ENCODE assay signal across 14 cellular contexts in genomic region chr1:175287849-175288248, GRCh38.
A peak's percentile ranks its signal among the peaks of the same experiment; 100 is the strongest.
DNase-seq lines count a peak whose midpoint lies in the region; ATAC-seq and TF ChIP-seq lines count a peak whose summit lies in the region.
"Had no signal": no experiment of that assay in that cellular context is flagged by ENCODE, and none has a peak within 500 bp of the region (broad histone marks: within the 10 kb centered on the region; RNA-seq: fewer than 3 reads in every experiment).

No MANE protein-coding gene starts in this region.

- DNase-seq in activated CD8-positive, alpha-beta memory T cell treated with anti-CD3 and anti-CD28 coated beads, Interleukin-2, amount 10 ng/mL, durations not matched to agents 7 days and 5 days: no peak
- DNase-seq in activated CD8-positive, alpha-beta memory T cell treated with anti-CD3 and anti-CD28 coated beads, Interleukin-2, amount 50 U/mL, for 48 hours: no peak
- no peak for DNase-seq in gastrocnemius medialis
- no peak for DNase-seq in NCI-H526 treated with DMSO at 0.1 percent for 48 hours (lab: John Stamatoyannopoulos, UW)
- no peak for DNase-seq in NCI-H69 (lab: John Stamatoyannopoulos, UW)
- no peak for DNase-seq in DMS79 treated with DMSO at 0.1 percent for 48 hours (lab: John Stamatoyannopoulos, UW)
- DNase-seq: foreskin fibroblast, kidney glomerular epithelial cell, NCI-H2227 treated with DMSO at 0.1 percent for 48 hours had no signal

- peak overlapping the region in 3 of 4 donors; percentile 16 to 49 (median 24) for H3K27ac ChIP-seq in gastrocnemius medialis
- H3K27ac ChIP-seq: A549 had no signal

- in situ Hi-C loops in gastrocnemius medialis (cut with MboI; ENCODE audit: low sequenced_read_pairs in 4 of 4): no loop called here

- H3K36me3 ChIP-seq in gastrocnemius medialis: no peaks in the 10 kb centered on the region

- no peaks in the 10 kb centered on the region for H3K27me3 ChIP-seq in gastrocnemius medialis

- no peaks in the 10 kb centered on the region for H3K9me3 Mint-ChIP-seq in activated CD8-positive, alpha-beta memory T cell treated with anti-CD3 and anti-CD28 coated beads, Interleukin-2, amount 10 ng/mL, durations not matched to agents 7 days and 5 days (ENCODE audit: low read depth)

- TF ChIP-seq CTCF in gastrocnemius medialis (IDR thresholded peaks at IDR 0.05 in 4 of 5, conservative IDR thresholded peaks at IDR 0.05 in 1 of 5): no peak

- ATAC-seq in activated CD8-positive, alpha-beta memory T cell treated with anti-CD3 and anti-CD28 coated beads, Interleukin-2, amount 10 ng/mL, durations not matched to agents 7 days and 5 days: no peak
- ATAC-seq in HG02623 (IDR thresholded peaks at IDR 0.05; ENCODE audit: unreplicated experiment) (peak; percentile 35), HG03521 (IDR thresholded peaks at IDR 0.05; ENCODE audit: unreplicated experiment) (peak; percentile 18), gastrocnemius medialis (no peak)

- no peak overlapping the region for H3K4me3 Mint-ChIP-seq in activated CD8-positive, alpha-beta memory T cell treated with anti-CD3 and anti-CD28 coated beads, Interleukin-2, amount 10 ng/mL, durations not matched to agents 7 days and 5 days
- H3K4me3 Mint-ChIP-seq: dendritic cell treated with granulocyte-macrophage colony-stimulating factor and Interleukin-4, amounts not matched to agents 40 ng/mL and 50 ng/mL, for 4 days had no signal

- H3K9me3 ChIP-seq in gastrocnemius medialis: no peaks in the 10 kb centered on the region
- H3K9me3 ChIP-seq: A549 had no signal

- intact Hi-C loops in gastrocnemius medialis (cut with DNase I; ENCODE audit: low total_unique reads): no loop called here

- peaks cover 8% of the 10 kb centered on the region for H3K4me1 Mint-ChIP-seq in activated CD8-positive, alpha-beta memory T cell treated with anti-CD3 and anti-CD28 coated beads, Interleukin-2, amount 10 ng/mL, durations not matched to agents 7 days and 5 days

- H3K36me3 Mint-ChIP-seq in activated CD8-positive, alpha-beta memory T cell treated with anti-CD3 and anti-CD28 coated beads, Interleukin-2, amount 10 ng/mL, durations not matched to agents 7 days and 5 days: peaks cover 2% of the 10 kb centered on the region
- H3K36me3 Mint-ChIP-seq: stimulated activated naive B cell treated with anti-CD40 and anti-IgM and Interleukin-4, amounts not matched to agents 10 μg/mL and 1 μg/mL and 100 μg/mL, for 72 hours had no signal

- TF ChIP-seq POLR2A in gastrocnemius medialis (IDR thresholded peaks at IDR 0.05): no peak

- H3K4me1 ChIP-seq in gastrocnemius medialis: no peaks in the 10 kb centered on the region
- H3K4me1 ChIP-seq: A549 had no signal

- H3K27ac Mint-ChIP-seq in activated CD8-positive, alpha-beta memory T cell treated with anti-CD3 and anti-CD28 coated beads, Interleukin-2, amount 10 ng/mL, durations not matched to agents 7 days and 5 days: peak overlapping the region; percentile 63
- H3K27ac Mint-ChIP-seq: dendritic cell treated with granulocyte-macrophage colony-stimulating factor and Interleukin-4, amounts not matched to agents 40 ng/mL and 50 ng/mL, for 4 days; stimulated activated naive B cell treated with anti-CD40 and anti-IgM and Interleukin-4, amounts not matched to agents 10 μg/mL and 1 μg/mL and 100 μg/mL, for 72 hours had no signal

- CTCF ChIA-PET in activated CD8-positive, alpha-beta memory T cell treated with anti-CD3 and anti-CD28 coated beads, Interleukin-2, amount 10 ng/mL, durations not matched to agents 7 days and 5 days (lab: Charles Lee): interaction anchor here (1.1 kb wide), 1 partner anchor 136 kb away, joined by 3 read pairs; no protein-coding TSS in a partner anchor

- H3K4me3 ChIP-seq in gastrocnemius medialis: no peak overlapping the region
- H3K4me3 ChIP-seq: A549 had no signal

- peaks cover 9% of the 10 kb centered on the region for H3K27me3 Mint-ChIP-seq in activated CD8-positive, alpha-beta memory T cell treated with anti-CD3 and anti-CD28 coated beads, Interleukin-2, amount 10 ng/mL, durations not matched to agents 7 days and 5 days
- H3K27me3 Mint-ChIP-seq: dendritic cell treated with granulocyte-macrophage colony-stimulating factor and Interleukin-4, amounts not matched to agents 40 ng/mL and 50 ng/mL, for 4 days; stimulated activated naive B cell treated with anti-CD40 and anti-IgM and Interleukin-4, amounts not matched to agents 10 μg/mL and 1 μg/mL and 100 μg/mL, for 72 hours had no signal

Comparison
In these comparisons a context has a peak if more than half of its experiments do, and no peak if none do; other contexts are left out.
1. ATAC-seq: peak in HG02623 (single experiment) and HG03521 (single experiment); none in activated CD8-positive, alpha-beta memory T cell treated with anti-CD3 and anti-CD28 coated beads, Interleukin-2, amount 10 ng/mL, durations not matched to agents 7 days and 5 days (single experiment) and gastrocnemius medialis (0 of 2).